Comparison of ENCODE assay signal across 16 cellular contexts in genomic region chr10:52226448-52226847, GRCh38.
DNase-seq lines count a peak whose midpoint lies in the region; FAIRE-seq and TF ChIP-seq lines count a peak whose summit lies in the region.
"Had no signal": no experiment of that assay in that cellular context is flagged by ENCODE, and none has a peak within 500 bp of the region (broad histone marks: within the 10 kb centered on the region; RNA-seq: fewer than 3 reads in every experiment).

No MANE protein-coding gene starts in this region.

- FAIRE-seq in urothelium cell line (lab: Jason Lieb, UNC) = no peak

- TF ChIP-seq CTCF in fibroblast of pulmonary artery (IDR thresholded peaks at IDR 0.05; ENCODE audit: low read length, missing control alignments) = no peak

- no peak overlapping the region for H3K4me3 ChIP-seq in fibroblast of pulmonary artery (replicated peaks; ENCODE audit: low read depth, low read length)
- H3K4me3 ChIP-seq: left ventricle myocardium inferior, spleen had no signal

- DNase-seq in HCEC 1CT (peak; percentile 73), amniotic epithelial cell (ENCODE audit: low read depth) (peak; percentile 12), fibroblast of pulmonary artery (ENCODE audit: low read depth) (peak; percentile 65), urothelium cell line (ENCODE audit: low spot score) (peak; percentile 32), AML-193 (lab: John Stamatoyannopoulos, UW) (no peak), NCI-H187 treated with DMSO at 0.1 percent for 48 hours (lab: John Stamatoyannopoulos, UW) (no peak), midbrain (lab: John Stamatoyannopoulos, UW) (no peak)
- DNase-seq: activated CD4-positive, alpha-beta T cell treated with anti-CD3 and anti-CD28 coated beads for 36 hours; activated CD8-positive, alpha-beta memory T cell treated with anti-CD3 and anti-CD28 coated beads, Interleukin-2, amount 50 U/mL, for 4 hours; activated naive CD4-positive, alpha-beta T cell treated with anti-CD3 and anti-CD28 coated beads, Interleukin-2, amount 50 U/mL, for 16 hours; CD8-positive, alpha-beta memory T cell; cerebellar nuclear complex; left ventricle myocardium inferior; MM.1S; NCI-H82; spleen had no signal

Comparison
In these comparisons a context has a peak if more than half of its experiments do, and no peak if none do; other contexts are left out.
1. DNase-seq: peak in HCEC 1CT (single experiment), amniotic epithelial cell (single experiment), fibroblast of pulmonary artery (single experiment) and urothelium cell line (single experiment); none in AML-193 (0 of 2), NCI-H187 treated with DMSO at 0.1 percent for 48 hours (single experiment) and midbrain (single experiment).